In genomic region chr7:99127636-99128035, GRCh38 we compare ENCODE assay signal across 19 cellular contexts. TPM values are rescaled to one million over a fixed set of nuclear protein-coding genes. Genes with fewer than 3 reads are reported as not detected.
A peak's percentile ranks its signal among the peaks of the same experiment; 100 is the strongest.
DNase-seq lines count a peak whose midpoint lies in the region; ATAC-seq and TF ChIP-seq lines count a peak whose summit lies in the region.
"Had no signal": no experiment of that assay in that cellular context is flagged by ENCODE, and none has a peak within 500 bp of the region (broad histone marks: within the 10 kb centered on the region; RNA-seq: fewer than 3 reads in every experiment).

No MANE protein-coding gene starts in this region.

- H3K27ac ChIP-seq in SK-N-MC (peak overlapping the region; percentile 56), skeletal muscle tissue (ENCODE audit: low read depth, low read length) (peak overlapping the region; percentile 15), endodermal cell (ENCODE audit: low read depth, low read length) (no peak overlapping the region)

- H3K27ac Mint-ChIP-seq in endodermal cell: no peak overlapping the region
- no peak overlapping the region for H3K27ac Mint-ChIP-seq in activated T-helper 1 cell treated with anti-CD3 and anti-CD28 coated beads, Interleukin-12 subunit alpha, Interleukin-12 subunit beta, Interleukin-2, Interleukin-4 antibody, amounts not matched to agents 30 ng/mL and 10 ng/mL and 1 ng/mL, durations not matched to agents 14 hours and 24 hours and 36 hours
- H3K27ac Mint-ChIP-seq: IgD-negative memory B cell had no signal

- peak overlapping the region; percentile 26 for H3K9ac ChIP-seq in SK-N-MC (ENCODE audit: insufficient read length)
- H3K9ac ChIP-seq in skeletal muscle tissue (ENCODE audit: low read depth in 1 of 3, low read length in 3 of 3): no peak overlapping the region
- no peak overlapping the region for H3K9ac ChIP-seq in endodermal cell (ENCODE audit: extremely low read depth, low read length, poor library complexity, severe bottlenecking)

- peaks cover 24% of the 10 kb centered on the region for H3K4me1 Mint-ChIP-seq in endodermal cell
- peaks cover 10% of the 10 kb centered on the region for H3K4me1 Mint-ChIP-seq in activated T-helper 1 cell treated with anti-CD3 and anti-CD28 coated beads, Interleukin-12 subunit alpha, Interleukin-12 subunit beta, Interleukin-2, Interleukin-4 antibody, amounts not matched to agents 30 ng/mL and 10 ng/mL and 1 ng/mL, durations not matched to agents 14 hours and 24 hours and 36 hours (ENCODE audit: low read depth)

- peak; percentile 52 for DNase-seq in EH (ENCODE audit: low read depth)
- DNase-seq in SK-N-MC (ENCODE audit: low read depth, low spot score): no peak
- DNase-seq in fibroblast of pulmonary artery (ENCODE audit: low read depth): peak; percentile 44
- DNase-seq in endodermal cell: no peak
- DNase-seq in NCI-H2227 (lab: John Stamatoyannopoulos, UW; ENCODE audit: unreplicated experiment): no peak
- no peak for DNase-seq in activated T-helper 1 cell treated with anti-CD3 and anti-CD28 coated beads, Interleukin-12 subunit alpha, Interleukin-12 subunit beta, Interleukin-2, Interleukin-4 antibody, amounts not matched to agents 30 ng/mL and 10 ng/mL and 1 ng/mL, durations not matched to agents 14 hours and 24 hours and 36 hours (ENCODE audit: low spot score)
- DNase-seq: activated CD4-positive, CD25-positive, alpha-beta regulatory T cell; activated CD8-positive, alpha-beta memory T cell treated with anti-CD3 and anti-CD28 coated beads, Interleukin-2, amount 50 U/mL, for 4 hours; AML-193; cerebellar nuclear complex; NCI-H146; NCI-H510A; stimulated activated naive CD8-positive, alpha-beta T cell treated with anti-CD3 and anti-CD28 coated beads, Interleukin-15, Interleukin-2, amounts not matched to agents 100 U/mL and 50 U/mL, for 24 hours had no signal

- H3K27me3 ChIP-seq in skeletal muscle tissue (ENCODE audit: control insufficient read depth in 3 of 3, insufficient read depth in 3 of 3, low read length in 3 of 3) (no peaks in the 10 kb centered on the region), endodermal cell (ENCODE audit: control insufficient read depth, insufficient read depth, low read length, poor library complexity, severe bottlenecking) (no peaks in the 10 kb centered on the region)

- no peaks in the 10 kb centered on the region for H3K36me3 Mint-ChIP-seq in endodermal cell (ENCODE audit: low read depth)
- H3K36me3 Mint-ChIP-seq in activated T-helper 1 cell treated with anti-CD3 and anti-CD28 coated beads, Interleukin-12 subunit alpha, Interleukin-12 subunit beta, Interleukin-2, Interleukin-4 antibody, amounts not matched to agents 30 ng/mL and 10 ng/mL and 1 ng/mL, durations not matched to agents 14 hours and 24 hours and 36 hours (ENCODE audit: low read depth): peaks cover 2% of the 10 kb centered on the region

- no peak overlapping the region for H3K4me3 Mint-ChIP-seq in endodermal cell
- H3K4me3 Mint-ChIP-seq in activated T-helper 1 cell treated with anti-CD3 and anti-CD28 coated beads, Interleukin-12 subunit alpha, Interleukin-12 subunit beta, Interleukin-2, Interleukin-4 antibody, amounts not matched to agents 30 ng/mL and 10 ng/mL and 1 ng/mL, durations not matched to agents 14 hours and 24 hours and 36 hours: no peak overlapping the region
- H3K4me3 Mint-ChIP-seq: activated naive CD8-positive, alpha-beta T cell; neural crest cell had no signal

- no peaks in the 10 kb centered on the region for H3K36me3 ChIP-seq in SK-N-MC (ENCODE audit: insufficient read depth, low read length)
- H3K36me3 ChIP-seq in skeletal muscle tissue (ENCODE audit: control insufficient read depth in 3 of 3, insufficient read depth in 3 of 3, low read length in 3 of 3): no peaks in the 10 kb centered on the region
- no peaks in the 10 kb centered on the region for H3K36me3 ChIP-seq in endodermal cell (ENCODE audit: control insufficient read depth, insufficient read depth, low read length)

- intact Hi-C loops in activated T-helper 1 cell treated with anti-CD3 and anti-CD28 coated beads, Interleukin-12 subunit alpha, Interleukin-12 subunit beta, Interleukin-2, Interleukin-4 antibody, amounts not matched to agents 30 ng/mL and 10 ng/mL and 1 ng/mL, durations not matched to agents 14 hours and 24 hours and 36 hours (cut with micrococcal nuclease): no loop called here

- no peaks in the 10 kb centered on the region for H3K27me3 Mint-ChIP-seq in endodermal cell (ENCODE audit: insufficient read depth)
- H3K27me3 Mint-ChIP-seq in activated T-helper 1 cell treated with anti-CD3 and anti-CD28 coated beads, Interleukin-12 subunit alpha, Interleukin-12 subunit beta, Interleukin-2, Interleukin-4 antibody, amounts not matched to agents 30 ng/mL and 10 ng/mL and 1 ng/mL, durations not matched to agents 14 hours and 24 hours and 36 hours (ENCODE audit: insufficient read depth): no peaks in the 10 kb centered on the region
- H3K27me3 Mint-ChIP-seq: activated naive CD8-positive, alpha-beta T cell; IgD-negative memory B cell had no signal

- 94 to 98% methylated on average over 6 of the region's 6 CpGs for WGBS in endodermal cell (ENCODE audit: insufficient coverage in 1 of 2, insufficient read length in 1 of 2), 2 experiments

- no peaks in the 10 kb centered on the region for H3K9me3 ChIP-seq in SK-N-MC (ENCODE audit: low read depth, low read length)
- no peaks in the 10 kb centered on the region for H3K9me3 ChIP-seq in skeletal muscle tissue (ENCODE audit: control insufficient read depth in 3 of 3, low read length in 3 of 3)
- no peaks in the 10 kb centered on the region for H3K9me3 ChIP-seq in endodermal cell (ENCODE audit: control insufficient read depth, low read length)

- H3K9me3 Mint-ChIP-seq in endodermal cell: no peaks in the 10 kb centered on the region
- H3K9me3 Mint-ChIP-seq in activated T-helper 1 cell treated with anti-CD3 and anti-CD28 coated beads, Interleukin-12 subunit alpha, Interleukin-12 subunit beta, Interleukin-2, Interleukin-4 antibody, amounts not matched to agents 30 ng/mL and 10 ng/mL and 1 ng/mL, durations not matched to agents 14 hours and 24 hours and 36 hours: no peaks in the 10 kb centered on the region
- H3K9me3 Mint-ChIP-seq: IgD-negative memory B cell, neural crest cell had no signal

- TF ChIP-seq CTCF in fibroblast of pulmonary artery (IDR thresholded peaks at IDR 0.05; ENCODE audit: low read length, missing control alignments) (no peak), endodermal cell (conservative IDR thresholded peaks at IDR 0.05) (no peak)

- no peak for ATAC-seq in GM18907 (IDR thresholded peaks at IDR 0.05; ENCODE audit: unreplicated experiment)
- ATAC-seq: stimulated activated naive CD8-positive, alpha-beta T cell treated with anti-CD3 and anti-CD28 coated beads, Interleukin-15, Interleukin-2, amounts not matched to agents 100 U/mL and 50 U/mL, for 24 hours had no signal

- H3K4me3 ChIP-seq in SK-N-MC (no peak overlapping the region), fibroblast of pulmonary artery (replicated peaks; ENCODE audit: low read depth, low read length) (no peak overlapping the region), skeletal muscle tissue (ENCODE audit: low read length in 3 of 3) (no peak overlapping the region), endodermal cell (ENCODE audit: low read length) (no peak overlapping the region)
- H3K4me3 ChIP-seq: lung had no signal

- H3K4me1 ChIP-seq in skeletal muscle tissue (ENCODE audit: control insufficient read depth in 3 of 3, insufficient read depth in 3 of 3, low read length in 3 of 3) (peaks cover 12 to 24% (median 14%) of the 10 kb centered on the region in 3 donors), endodermal cell (ENCODE audit: control insufficient read depth, insufficient read depth, low read length) (peaks cover 9% of the 10 kb centered on the region)

RNA-seq across cellular contexts. Expression of gene SMURF1, which starts 16.3 kb away (rescaled TPM):
- 9.9 TPM for total RNA-seq in skeletal muscle tissue
- 10 to 100 TPM; 31.6 to 38.1 TPM for total RNA-seq in endodermal cell
- polyA plus RNA-seq in endodermal cell (2013, experiment 1 of 2): 17.8 TPM
- 18.9 TPM for polyA plus RNA-seq in endodermal cell (2013, experiment 2 of 2)
- total RNA-seq in activated T-helper 1 cell treated with anti-CD3 and anti-CD28 coated beads, Interleukin-12 subunit alpha, Interleukin-12 subunit beta, Interleukin-2, Interleukin-4 antibody, amounts not matched to agents 30 ng/mL and 10 ng/mL and 1 ng/mL, durations not matched to agents 14 hours and 24 hours and 36 hours: 14.9 and 15.9 TPM in 2 replicates

Comparison
In these comparisons a context has a peak if more than half of its experiments do, and no peak if none do; other contexts are left out.
1. DNase-seq: peak in EH (single experiment) and fibroblast of pulmonary artery (single experiment); none in SK-N-MC (single experiment), endodermal cell (single experiment), NCI-H2227 (single experiment) and activated T-helper 1 cell treated with anti-CD3 and anti-CD28 coated beads, Interleukin-12 subunit alpha, Interleukin-12 subunit beta, Interleukin-2, Interleukin-4 antibody, amounts not matched to agents 30 ng/mL and 10 ng/mL and 1 ng/mL, durations not matched to agents 14 hours and 24 hours and 36 hours (single experiment).